Comparison of ENCODE assay signal across 18 cellular contexts in the genomic region with DNA sequence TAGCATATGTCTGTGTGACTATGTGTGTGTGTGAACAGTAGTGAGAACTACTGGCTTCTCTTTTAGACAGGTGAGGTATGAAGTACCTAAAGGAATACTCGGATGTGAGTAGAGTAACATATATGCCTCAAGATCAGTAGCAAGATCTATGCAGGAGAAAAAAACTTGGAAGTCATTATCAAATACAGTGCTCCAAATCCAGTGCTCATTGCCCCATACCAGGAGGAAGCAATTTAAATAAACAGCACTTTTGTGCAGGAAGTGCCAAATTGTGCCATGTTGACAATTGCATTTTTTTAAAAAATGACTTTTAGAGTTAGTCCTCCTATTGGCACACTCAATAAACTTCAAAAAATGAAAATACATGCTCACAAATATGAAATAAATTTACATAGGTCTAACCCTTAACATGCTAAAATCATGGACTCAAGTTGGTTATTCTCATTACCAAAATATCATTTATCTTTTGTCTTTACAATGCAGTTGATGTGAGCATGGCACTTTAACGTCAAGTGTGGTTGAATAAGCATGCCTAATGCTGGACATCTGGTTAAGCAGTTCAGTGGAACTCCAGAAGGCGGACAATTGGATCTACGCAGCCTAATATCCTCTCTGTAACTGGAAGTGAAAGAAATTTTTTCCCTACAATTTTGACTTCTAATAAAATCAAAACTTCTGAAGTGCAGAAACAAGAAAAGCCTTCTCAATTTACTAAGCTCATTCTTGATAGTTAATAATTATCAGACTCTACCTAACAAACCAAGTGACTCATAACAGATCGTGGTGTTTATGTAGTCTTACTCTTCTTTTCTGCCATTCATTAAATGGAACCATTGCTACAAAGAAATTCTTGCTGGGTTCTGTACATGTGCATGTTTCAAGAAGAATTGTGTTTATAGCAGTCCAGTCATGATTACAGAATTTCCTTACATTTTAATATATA.
DNase-seq lines count a peak whose midpoint lies in the region; ATAC-seq and TF ChIP-seq lines count a peak whose summit lies in the region.
"Had no signal": no experiment of that assay in that cellular context is flagged by ENCODE, and none has a peak within 500 bp of the region (broad histone marks: within the 10 kb centered on the region; RNA-seq: fewer than 3 reads in every experiment).

No MANE protein-coding gene starts in this region.

- intact Hi-C loops in Calu3 (cut with micrococcal nuclease; ENCODE audit: unreplicated experiment), result no loop called here

- H3K27me3 ChIP-seq in H7 (ENCODE audit: control insufficient read depth, insufficient read depth, low read length), result no peaks in the 10 kb centered on the region
- H3K27me3 ChIP-seq: MG63 had no signal

- no peak overlapping the region for H3K4me3 ChIP-seq in H7 (ENCODE audit: insufficient read depth, low read depth, low read length)
- H3K4me3 ChIP-seq: coronary artery, GM23248, MG63 had no signal

- no peaks in the 10 kb centered on the region for H3K36me3 ChIP-seq in H7 (replicated peaks; ENCODE audit: control insufficient read depth, insufficient read depth, low read length)
- H3K36me3 ChIP-seq: MG63 had no signal

- no peak for TF ChIP-seq CTCF in Calu3 (IDR thresholded peaks at IDR 0.05; ENCODE audit: unreplicated experiment)

- ATAC-seq in GM21529 (IDR thresholded peaks at IDR 0.05; ENCODE audit: unreplicated experiment), result peak; percentile 61
- peak; percentile 75 for ATAC-seq in left lobe of liver
- no peak for ATAC-seq in GM19324 (IDR thresholded peaks at IDR 0.05; ENCODE audit: low FRiP score, unreplicated experiment)
- ATAC-seq in HG02885 (IDR thresholded peaks at IDR 0.05; ENCODE audit: poor library complexity, unreplicated experiment), result no peak

- H3K4me1 Mint-ChIP-seq in Calu3 (ENCODE audit: low read depth, unreplicated experiment), result peaks cover 63% of the 10 kb centered on the region
- H3K4me1 Mint-ChIP-seq: neural crest cell had no signal

- no TSS peak for BruUV-seq in Calu3 (replicated peaks; lab: Mats Ljungman, UMichigan)

- H3K9me3 Mint-ChIP-seq in Calu3 (ENCODE audit: low read depth, unreplicated experiment), result peaks cover 8% of the 10 kb centered on the region
- H3K9me3 Mint-ChIP-seq: activated naive CD4-positive, alpha-beta T cell treated with anti-CD3 and anti-CD28 coated beads, Interleukin-2, amount 50 U/mL, for 24 hours; activated T-cell treated with anti-CD3 and anti-CD28 coated beads, Interleukin-2, amount 50 U/mL, for 24 hours; neural crest cell had no signal

- peak overlapping the region; percentile 78 for H3K27ac Mint-ChIP-seq in Calu3 (ENCODE audit: unreplicated experiment)
- H3K27ac Mint-ChIP-seq: activated naive CD4-positive, alpha-beta T cell treated with anti-CD3 and anti-CD28 coated beads, Interleukin-2, amount 50 U/mL, for 24 hours; activated T-cell treated with anti-CD3 and anti-CD28 coated beads, Interleukin-2, amount 50 U/mL, for 24 hours had no signal

- peaks cover 5% of the 10 kb centered on the region for H3K36me3 Mint-ChIP-seq in Calu3 (ENCODE audit: insufficient read depth, unreplicated experiment)
- H3K36me3 Mint-ChIP-seq: activated naive CD4-positive, alpha-beta T cell treated with anti-CD3 and anti-CD28 coated beads, Interleukin-2, amount 50 U/mL, for 24 hours had no signal

- CTCF ChIA-PET in Calu3 (lab: Charles Lee), result interaction anchor here (0.9 to 1.1 kb wide), 3 partner anchors 17 to 100 kb away, joined by 3 to 5 read pairs (median 4); no protein-coding TSS in a partner anchor

- H3K27me3 Mint-ChIP-seq in Calu3 (ENCODE audit: unreplicated experiment), result no peaks in the 10 kb centered on the region
- H3K27me3 Mint-ChIP-seq: activated T-cell treated with anti-CD3 and anti-CD28 coated beads, Interleukin-2, amount 50 U/mL, for 24 hours had no signal

- no peak for DNase-seq in Calu3
- peak; percentile 76 for DNase-seq in NCI-H82 (lab: John Stamatoyannopoulos, UW)
- no peak for DNase-seq in left lobe of liver (ENCODE audit: low spot score)
- DNase-seq in H7, result no peak
- DNase-seq in GM19238 (ENCODE audit: insufficient read length, low spot score), result no peak
- DNase-seq: activated T-cell treated with anti-CD3 and anti-CD28 coated beads, Interleukin-2, amount 50 U/mL, for 24 hours; GM23248; mesendoderm; MG63; NCI-H2081; NCI-H774; stimulated activated CD4-positive, alpha-beta T cell treated with anti-CD3 and anti-CD28 coated beads, Interleukin-1b, Interleukin-23, amount 100 ng/mL, for 48 hours had no signal

- H3K4me3 Mint-ChIP-seq in Calu3 (ENCODE audit: low read depth, unreplicated experiment), result peak overlapping the region; percentile 51
- H3K4me3 Mint-ChIP-seq: activated naive CD4-positive, alpha-beta T cell treated with anti-CD3 and anti-CD28 coated beads, Interleukin-2, amount 50 U/mL, for 24 hours; activated T-cell treated with anti-CD3 and anti-CD28 coated beads, Interleukin-2, amount 50 U/mL, for 24 hours; neural crest cell had no signal

Comparison
In these comparisons a context has a peak if more than half of its experiments do, and no peak if none do; other contexts are left out.
1. ATAC-seq: peak in GM21529 (single experiment) and left lobe of liver (single experiment); none in GM19324 (single experiment) and HG02885 (single experiment).